24 cellular contexts compared by ENCODE assay signal in genomic region chr7:53437336-53437735, GRCh38.
"Had no signal": no experiment of that assay in that cellular context is flagged by ENCODE, and none has a peak within 500 bp of the region (broad histone marks: within the 10 kb centered on the region; RNA-seq: fewer than 3 reads in every experiment).

No MANE protein-coding gene starts in this region.

- H3K36me3 ChIP-seq: esophagus squamous epithelium, neutrophil, right lobe of liver, transverse colon had no signal

- H3K4me3 ChIP-seq: esophagus squamous epithelium, right lobe of liver, skin epidermis, testis, transverse colon had no signal

- H3K27me3 ChIP-seq: esophagus squamous epithelium, neutrophil, right lobe of liver, testis, transverse colon had no signal

- ATAC-seq: activated T-cell treated with anti-CD3 and anti-CD28 coated beads, Interleukin-2, amount 50 U/mL, for 72 hours; left cardiac atrium; left ventricle myocardium superior; stimulated activated naive CD8-positive, alpha-beta T cell treated with anti-CD3 and anti-CD28 coated beads, Interleukin-15, Interleukin-2, amounts not matched to agents 100 U/mL and 50 U/mL, for 24 hours had no signal

- DNase-seq: activated CD4-positive, alpha-beta T cell treated with anti-CD3 and anti-CD28 coated beads for 4 hours; activated CD4-positive, alpha-beta T cell treated with anti-CD3 and anti-CD28 coated beads, Interleukin-2, amount 50 U/mL, for 4 hours; activated naive CD4-positive, alpha-beta T cell; activated naive CD8-positive, alpha-beta T cell treated with anti-CD3 and anti-CD28 coated beads for 36 hours; activated T-cell treated with anti-CD3 and anti-CD28 coated beads for 4 hours; activated T-cell treated with anti-CD3 and anti-CD28 coated beads, Interleukin-2, amount 50 U/mL, for 72 hours; amniotic stem cell; central memory CD4-positive, alpha-beta T cell; esophagus squamous epithelium; foreskin melanocyte; left cardiac atrium; left ventricle myocardium superior; naive B cell; nephron progenitor cell; right lobe of liver; stimulated activated CD4-positive, alpha-beta T cell treated with anti-CD3 and anti-CD28 coated beads, Interleukin-12 subunit alpha, Interleukin-12 subunit beta, amount 100 ng/mL, for 4 hours; stimulated activated CD4-positive, alpha-beta T cell treated with anti-CD3 and anti-CD28 coated beads, Interleukin-4, amount 100 ng/mL, for 1 hour; stimulated activated naive CD8-positive, alpha-beta T cell treated with anti-CD3 and anti-CD28 coated beads, Interleukin-15, Interleukin-2, amounts not matched to agents 100 U/mL and 50 U/mL, for 24 hours; testis; transverse colon had no signal

- FAIRE-seq: astrocyte, urothelium cell line had no signal
